8 cellular contexts compared by ENCODE assay signal in genomic region chr17:78935419-78936323, GRCh38. TPM values are rescaled to one million over a fixed set of nuclear protein-coding genes. Genes with fewer than 3 reads are reported as not detected.
DNase-seq lines count a peak whose midpoint lies in the region; ATAC-seq and TF ChIP-seq lines count a peak whose summit lies in the region.

No MANE protein-coding gene starts in this region.

- H3K27ac ChIP-seq in RWPE1, result peak overlapping the region; percentile 94

- POLR2A ChIA-PET in RWPE1 (lab: Yijun Ruan, JAX; ENCODE audit: low non-redundant PET), result no interaction called here

- no peak for ATAC-seq in GM19035 (IDR thresholded peaks at IDR 0.05; ENCODE audit: unreplicated experiment)

- no peak for TF ChIP-seq CTCF in RWPE1 (conservative IDR thresholded peaks at IDR 0.05; ENCODE audit: low read depth)
- TF ChIP-seq CTCF in fibroblast of the aortic adventitia (IDR thresholded peaks at IDR 0.05; ENCODE audit: insufficient read depth, low read length), result no peak

- DNase-seq in DMS 273 treated with DMSO at 0.1 percent for 48 hours (lab: John Stamatoyannopoulos, UW) (peak; percentile 77), RWPE1 (ENCODE audit: low spot score) (peak; percentile 78), fibroblast of the aortic adventitia (ENCODE audit: low read depth) (peak; percentile 99), retina (peak; percentile 68), NCI-H1930 (lab: John Stamatoyannopoulos, UW) (no peak), NOMO-1 (lab: John Stamatoyannopoulos, UW; ENCODE audit: unreplicated experiment in 2 of 2) (no peak), NCI-H187 treated with DMSO at 0.1 percent for 48 hours (lab: John Stamatoyannopoulos, UW) (no peak)

- CTCF ChIA-PET in RWPE1 (lab: Yijun Ruan, JAX), result no interaction called here

- peak overlapping the region; percentile 35 for H3K4me3 ChIP-seq in fibroblast of the aortic adventitia (ENCODE audit: low read depth, low read length)

RNA-seq across cellular contexts. Expression of gene TIMP2, which starts 10.5 kb away (rescaled TPM):
- 132 and 180 TPM in 2 replicates for total RNA-seq in fibroblast of the aortic adventitia (ENCODE audit: low replicate concordance)

RNA-seq across cellular contexts. Expression of gene CEP295NL, which starts 32.7 kb away (rescaled TPM):
- total RNA-seq in fibroblast of the aortic adventitia (ENCODE audit: low replicate concordance), result 1.5 and 3.3 TPM in 2 replicates

RNA-seq across cellular contexts. Expression of gene LGALS3BP, which starts 44.1 kb away (rescaled TPM):
- total RNA-seq in fibroblast of the aortic adventitia (ENCODE audit: low replicate concordance), result 87.2 and 270 TPM in 2 replicates

Comparison
In these comparisons a context has a peak if more than half of its experiments do, and no peak if none do; other contexts are left out.
1. DNase-seq: peak in DMS 273 treated with DMSO at 0.1 percent for 48 hours (single experiment), RWPE1 (single experiment), fibroblast of the aortic adventitia (single experiment) and retina (single experiment); none in NCI-H1930 (0 of 2), NOMO-1 (0 of 2) and NCI-H187 treated with DMSO at 0.1 percent for 48 hours (single experiment).